In genomic region chr11:95434489-95435057, GRCh38 we compare ENCODE assay signal across 1 cellular context.
TF ChIP-seq lines count a peak whose summit lies in the region.

No MANE protein-coding gene starts in this region.

TF ChIP-seq in K562, 482 proteins besides CTCF, POLR2A, EP300 and RAD21 (continued from another document):
- TF ChIP-seq ZMIZ1 (IDR thresholded peaks at IDR 0.05; ENCODE audit: low read depth in 2 of 2, low read length in 2 of 2), result no peak
- no peak for TF ChIP-seq COPS2 (conservative IDR thresholded peaks at IDR 0.05)
- no peak for TF ChIP-seq PHTF2 (CRISPR knock-in tag; IDR thresholded peaks at IDR 0.05)
